Comparison of ENCODE assay signal across 1 cellular context in the genomic region with DNA sequence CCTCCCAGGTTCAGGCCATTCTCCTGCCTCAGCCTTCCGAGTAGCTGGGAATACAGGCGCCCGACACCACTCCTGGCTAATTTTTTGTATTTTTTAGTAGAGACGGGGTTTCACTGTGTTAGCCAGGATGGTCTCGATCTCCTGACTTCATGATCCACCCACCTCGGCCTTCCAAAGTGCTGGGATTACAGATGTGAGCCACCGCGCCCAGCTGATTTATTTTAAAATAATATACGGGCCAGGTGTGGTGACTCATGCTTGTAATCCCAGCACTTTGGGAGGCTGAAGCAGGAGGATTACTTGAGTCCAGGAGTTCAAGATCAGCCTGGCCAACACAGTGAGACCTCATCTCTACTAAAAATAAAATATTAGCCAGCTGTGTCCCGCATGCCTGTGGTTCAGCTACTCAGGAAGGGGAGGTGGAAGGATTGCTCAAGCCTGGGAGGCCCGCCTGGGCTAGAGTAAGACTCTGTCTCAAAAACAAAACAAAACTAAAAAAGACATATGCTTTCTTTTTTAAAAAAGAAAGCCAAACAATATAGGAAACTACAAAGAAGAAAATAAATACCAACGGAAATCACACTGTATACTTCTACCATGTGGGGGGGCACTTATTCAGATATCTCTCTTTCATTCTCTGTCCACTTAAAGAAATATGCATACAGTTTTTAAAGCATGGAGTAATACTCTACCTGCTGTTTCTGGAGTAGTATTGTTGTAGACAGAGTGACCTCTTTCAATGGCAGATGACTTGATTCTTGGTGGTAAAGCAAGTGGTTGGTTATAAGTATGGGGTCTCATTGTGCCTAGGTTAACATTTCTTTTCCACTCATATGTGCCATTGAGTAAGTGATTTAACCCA.
TF ChIP-seq lines count a peak whose summit lies in the region.

No MANE protein-coding gene starts in this region.

TF ChIP-seq in HepG2, 621 proteins besides CTCF, POLR2A, EP300 and RAD21 (continued from another document and continues in another):
- TF ChIP-seq, protein P1, sequence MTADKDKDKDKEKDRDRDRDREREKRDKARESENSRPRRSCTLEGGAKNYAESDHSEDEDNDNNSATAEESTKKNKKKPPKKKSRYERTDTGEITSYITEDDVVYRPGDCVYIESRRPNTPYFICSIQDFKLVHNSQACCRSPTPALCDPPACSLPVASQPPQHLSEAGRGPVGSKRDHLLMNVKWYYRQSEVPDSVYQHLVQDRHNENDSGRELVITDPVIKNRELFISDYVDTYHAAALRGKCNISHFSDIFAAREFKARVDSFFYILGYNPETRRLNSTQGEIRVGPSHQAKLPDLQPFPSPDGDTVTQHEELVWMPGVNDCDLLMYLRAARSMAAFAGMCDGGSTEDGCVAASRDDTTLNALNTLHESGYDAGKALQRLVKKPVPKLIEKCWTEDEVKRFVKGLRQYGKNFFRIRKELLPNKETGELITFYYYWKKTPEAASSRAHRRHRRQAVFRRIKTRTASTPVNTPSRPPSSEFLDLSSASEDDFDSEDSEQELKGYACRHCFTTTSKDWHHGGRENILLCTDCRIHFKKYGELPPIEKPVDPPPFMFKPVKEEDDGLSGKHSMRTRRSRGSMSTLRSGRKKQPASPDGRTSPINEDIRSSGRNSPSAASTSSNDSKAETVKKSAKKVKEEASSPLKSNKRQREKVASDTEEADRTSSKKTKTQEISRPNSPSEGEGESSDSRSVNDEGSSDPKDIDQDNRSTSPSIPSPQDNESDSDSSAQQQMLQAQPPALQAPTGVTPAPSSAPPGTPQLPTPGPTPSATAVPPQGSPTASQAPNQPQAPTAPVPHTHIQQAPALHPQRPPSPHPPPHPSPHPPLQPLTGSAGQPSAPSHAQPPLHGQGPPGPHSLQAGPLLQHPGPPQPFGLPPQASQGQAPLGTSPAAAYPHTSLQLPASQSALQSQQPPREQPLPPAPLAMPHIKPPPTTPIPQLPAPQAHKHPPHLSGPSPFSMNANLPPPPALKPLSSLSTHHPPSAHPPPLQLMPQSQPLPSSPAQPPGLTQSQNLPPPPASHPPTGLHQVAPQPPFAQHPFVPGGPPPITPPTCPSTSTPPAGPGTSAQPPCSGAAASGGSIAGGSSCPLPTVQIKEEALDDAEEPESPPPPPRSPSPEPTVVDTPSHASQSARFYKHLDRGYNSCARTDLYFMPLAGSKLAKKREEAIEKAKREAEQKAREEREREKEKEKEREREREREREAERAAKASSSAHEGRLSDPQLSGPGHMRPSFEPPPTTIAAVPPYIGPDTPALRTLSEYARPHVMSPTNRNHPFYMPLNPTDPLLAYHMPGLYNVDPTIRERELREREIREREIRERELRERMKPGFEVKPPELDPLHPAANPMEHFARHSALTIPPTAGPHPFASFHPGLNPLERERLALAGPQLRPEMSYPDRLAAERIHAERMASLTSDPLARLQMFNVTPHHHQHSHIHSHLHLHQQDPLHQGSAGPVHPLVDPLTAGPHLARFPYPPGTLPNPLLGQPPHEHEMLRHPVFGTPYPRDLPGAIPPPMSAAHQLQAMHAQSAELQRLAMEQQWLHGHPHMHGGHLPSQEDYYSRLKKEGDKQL (CRISPR knock-in tag; IDR thresholded peaks at IDR 0.05; ENCODE audit: low read depth), result no peak
- TF ChIP-seq ZNF441 (CRISPR knock-in tag; IDR thresholded peaks at IDR 0.05; ENCODE audit: borderline replicate concordance) (no peak), FOXK1 (CRISPR knock-in tag; IDR thresholded peaks at IDR 0.05; ENCODE audit: borderline replicate concordance, low read depth) (peak; percentile 26; the same call in 1 of the 2 replicates), MED1 (CRISPR knock-in tag; IDR thresholded peaks at IDR 0.05) (peak; percentile 72), ZNF781 (CRISPR knock-in tag; IDR thresholded peaks at IDR 0.05; ENCODE audit: borderline replicate concordance, not compliant biosample characterization) (peak; percentile 60), FOXM1 (CRISPR knock-in tag; IDR thresholded peaks at IDR 0.05) (no peak), FLYWCH1 (CRISPR knock-in tag; IDR thresholded peaks at IDR 0.05) (no peak), TAF1 (CRISPR knock-in tag; IDR thresholded peaks at IDR 0.05) (0 out of 2 replicates have a peak, but pooled peaks have one; percentile 8), MIER2 (CRISPR knock-in tag; IDR thresholded peaks at IDR 0.05) (peak; percentile 47; the same call in 1 of the 2 replicates), CC2D1A (CRISPR knock-in tag; IDR thresholded peaks at IDR 0.05) (0 out of 2 replicates have a peak, but pooled peaks have one; percentile 41), ZSCAN21 (CRISPR knock-in tag; IDR thresholded peaks at IDR 0.05; ENCODE audit: borderline replicate concordance) (no peak; the same call in 1 of the 2 replicates), PHB2 (IDR thresholded peaks at IDR 0.05; ENCODE audit: partially characterized antibody) (no peak), ZNF17 (CRISPR knock-in tag; IDR thresholded peaks at IDR 0.05) (no peak), DR1 (CRISPR knock-in tag; IDR thresholded peaks at IDR 0.05) (no peak), EZH2 (conservative IDR thresholded peaks at IDR 0.05; ENCODE audit: low read depth, low read length) (no peak), ZBTB7A (CRISPR knock-in tag; IDR thresholded peaks at IDR 0.05) (no peak), HES4 (CRISPR knock-in tag; IDR thresholded peaks at IDR 0.05; ENCODE audit: borderline replicate concordance) (no peak), ARHGAP35 (CRISPR knock-in tag; IDR thresholded peaks at IDR 0.05; ENCODE audit: borderline replicate concordance) (no peak)
- TF ChIP-seq, protein P2, sequence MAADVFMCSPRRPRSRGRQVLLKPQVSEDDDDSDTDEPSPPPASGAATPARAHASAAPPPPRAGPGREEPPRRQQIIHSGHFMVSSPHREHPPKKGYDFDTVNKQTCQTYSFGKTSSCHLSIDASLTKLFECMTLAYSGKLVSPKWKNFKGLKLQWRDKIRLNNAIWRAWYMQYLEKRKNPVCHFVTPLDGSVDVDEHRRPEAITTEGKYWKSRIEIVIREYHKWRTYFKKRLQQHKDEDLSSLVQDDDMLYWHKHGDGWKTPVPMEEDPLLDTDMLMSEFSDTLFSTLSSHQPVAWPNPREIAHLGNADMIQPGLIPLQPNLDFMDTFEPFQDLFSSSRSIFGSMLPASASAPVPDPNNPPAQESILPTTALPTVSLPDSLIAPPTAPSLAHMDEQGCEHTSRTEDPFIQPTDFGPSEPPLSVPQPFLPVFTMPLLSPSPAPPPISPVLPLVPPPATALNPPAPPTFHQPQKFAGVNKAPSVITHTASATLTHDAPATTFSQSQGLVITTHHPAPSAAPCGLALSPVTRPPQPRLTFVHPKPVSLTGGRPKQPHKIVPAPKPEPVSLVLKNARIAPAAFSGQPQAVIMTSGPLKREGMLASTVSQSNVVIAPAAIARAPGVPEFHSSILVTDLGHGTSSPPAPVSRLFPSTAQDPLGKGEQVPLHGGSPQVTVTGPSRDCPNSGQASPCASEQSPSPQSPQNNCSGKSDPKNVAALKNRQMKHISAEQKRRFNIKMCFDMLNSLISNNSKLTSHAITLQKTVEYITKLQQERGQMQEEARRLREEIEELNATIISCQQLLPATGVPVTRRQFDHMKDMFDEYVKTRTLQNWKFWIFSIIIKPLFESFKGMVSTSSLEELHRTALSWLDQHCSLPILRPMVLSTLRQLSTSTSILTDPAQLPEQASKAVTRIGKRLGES (CRISPR knock-in tag; IDR thresholded peaks at IDR 0.05; ENCODE audit: borderline replicate concordance), result peak; percentile 73; the same call in 1 of the 2 replicates
- TF ChIP-seq, protein P3, sequence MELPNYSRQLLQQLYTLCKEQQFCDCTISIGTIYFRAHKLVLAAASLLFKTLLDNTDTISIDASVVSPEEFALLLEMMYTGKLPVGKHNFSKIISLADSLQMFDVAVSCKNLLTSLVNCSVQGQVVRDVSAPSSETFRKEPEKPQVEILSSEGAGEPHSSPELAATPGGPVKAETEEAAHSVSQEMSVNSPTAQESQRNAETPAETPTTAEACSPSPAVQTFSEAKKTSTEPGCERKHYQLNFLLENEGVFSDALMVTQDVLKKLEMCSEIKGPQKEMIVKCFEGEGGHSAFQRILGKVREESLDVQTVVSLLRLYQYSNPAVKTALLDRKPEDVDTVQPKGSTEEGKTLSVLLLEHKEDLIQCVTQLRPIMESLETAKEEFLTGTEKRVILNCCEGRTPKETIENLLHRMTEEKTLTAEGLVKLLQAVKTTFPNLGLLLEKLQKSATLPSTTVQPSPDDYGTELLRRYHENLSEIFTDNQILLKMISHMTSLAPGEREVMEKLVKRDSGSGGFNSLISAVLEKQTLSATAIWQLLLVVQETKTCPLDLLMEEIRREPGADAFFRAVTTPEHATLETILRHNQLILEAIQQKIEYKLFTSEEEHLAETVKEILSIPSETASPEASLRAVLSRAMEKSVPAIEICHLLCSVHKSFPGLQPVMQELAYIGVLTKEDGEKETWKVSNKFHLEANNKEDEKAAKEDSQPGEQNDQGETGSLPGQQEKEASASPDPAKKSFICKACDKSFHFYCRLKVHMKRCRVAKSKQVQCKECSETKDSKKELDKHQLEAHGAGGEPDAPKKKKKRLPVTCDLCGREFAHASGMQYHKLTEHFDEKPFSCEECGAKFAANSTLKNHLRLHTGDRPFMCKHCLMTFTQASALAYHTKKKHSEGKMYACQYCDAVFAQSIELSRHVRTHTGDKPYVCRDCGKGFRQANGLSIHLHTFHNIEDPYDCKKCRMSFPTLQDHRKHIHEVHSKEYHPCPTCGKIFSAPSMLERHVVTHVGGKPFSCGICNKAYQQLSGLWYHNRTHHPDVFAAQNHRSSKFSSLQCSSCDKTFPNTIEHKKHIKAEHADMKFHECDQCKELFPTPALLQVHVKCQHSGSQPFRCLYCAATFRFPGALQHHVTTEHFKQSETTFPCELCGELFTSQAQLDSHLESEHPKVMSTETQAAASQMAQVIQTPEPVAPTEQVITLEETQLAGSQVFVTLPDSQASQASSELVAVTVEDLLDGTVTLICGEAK (IDR thresholded peaks at IDR 0.05), result no peak
- TF ChIP-seq, protein P3 (CRISPR knock-in tag; IDR thresholded peaks at IDR 0.05), result no peak
- TF ChIP-seq, protein P4, sequence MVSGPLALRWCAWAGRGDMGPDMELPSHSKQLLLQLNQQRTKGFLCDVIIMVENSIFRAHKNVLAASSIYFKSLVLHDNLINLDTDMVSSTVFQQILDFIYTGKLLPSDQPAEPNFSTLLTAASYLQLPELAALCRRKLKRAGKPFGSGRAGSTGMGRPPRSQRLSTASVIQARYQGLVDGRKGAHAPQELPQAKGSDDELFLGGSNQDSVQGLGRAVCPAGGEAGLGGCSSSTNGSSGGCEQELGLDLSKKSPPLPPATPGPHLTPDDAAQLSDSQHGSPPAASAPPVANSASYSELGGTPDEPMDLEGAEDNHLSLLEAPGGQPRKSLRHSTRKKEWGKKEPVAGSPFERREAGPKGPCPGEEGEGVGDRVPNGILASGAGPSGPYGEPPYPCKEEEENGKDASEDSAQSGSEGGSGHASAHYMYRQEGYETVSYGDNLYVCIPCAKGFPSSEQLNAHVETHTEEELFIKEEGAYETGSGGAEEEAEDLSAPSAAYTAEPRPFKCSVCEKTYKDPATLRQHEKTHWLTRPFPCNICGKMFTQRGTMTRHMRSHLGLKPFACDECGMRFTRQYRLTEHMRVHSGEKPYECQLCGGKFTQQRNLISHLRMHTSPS (CRISPR knock-in tag; IDR thresholded peaks at IDR 0.05; ENCODE audit: low read depth), result no peak
- TF ChIP-seq, protein P5, sequence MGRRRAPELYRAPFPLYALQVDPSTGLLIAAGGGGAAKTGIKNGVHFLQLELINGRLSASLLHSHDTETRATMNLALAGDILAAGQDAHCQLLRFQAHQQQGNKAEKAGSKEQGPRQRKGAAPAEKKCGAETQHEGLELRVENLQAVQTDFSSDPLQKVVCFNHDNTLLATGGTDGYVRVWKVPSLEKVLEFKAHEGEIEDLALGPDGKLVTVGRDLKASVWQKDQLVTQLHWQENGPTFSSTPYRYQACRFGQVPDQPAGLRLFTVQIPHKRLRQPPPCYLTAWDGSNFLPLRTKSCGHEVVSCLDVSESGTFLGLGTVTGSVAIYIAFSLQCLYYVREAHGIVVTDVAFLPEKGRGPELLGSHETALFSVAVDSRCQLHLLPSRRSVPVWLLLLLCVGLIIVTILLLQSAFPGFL (CRISPR knock-in tag; IDR thresholded peaks at IDR 0.05), result no peak
- TF ChIP-seq, protein P6, sequence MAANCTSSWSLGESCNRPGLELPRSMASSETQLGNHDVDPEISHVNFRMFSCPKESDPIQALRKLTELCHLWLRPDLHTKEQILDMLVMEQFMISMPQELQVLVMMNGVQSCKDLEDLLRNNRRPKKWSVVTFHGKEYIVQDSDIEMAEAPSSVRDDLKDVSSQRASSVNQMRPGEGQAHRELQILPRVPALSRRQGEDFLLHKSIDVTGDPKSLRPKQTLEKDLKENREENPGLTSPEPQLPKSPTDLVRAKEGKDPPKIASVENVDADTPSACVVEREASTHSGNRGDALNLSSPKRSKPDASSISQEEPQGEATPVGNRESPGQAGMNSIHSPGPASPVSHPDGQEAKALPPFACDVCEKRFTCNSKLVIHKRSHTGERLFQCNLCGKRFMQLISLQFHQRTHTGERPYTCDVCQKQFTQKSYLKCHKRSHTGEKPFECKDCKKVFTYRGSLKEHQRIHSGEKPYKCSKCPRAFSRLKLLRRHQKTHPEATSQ (CRISPR knock-in tag; IDR thresholded peaks at IDR 0.05; ENCODE audit: borderline replicate concordance), result peak; percentile 90; the same call in 1 of the 2 replicates
- TF ChIP-seq, protein P7, sequence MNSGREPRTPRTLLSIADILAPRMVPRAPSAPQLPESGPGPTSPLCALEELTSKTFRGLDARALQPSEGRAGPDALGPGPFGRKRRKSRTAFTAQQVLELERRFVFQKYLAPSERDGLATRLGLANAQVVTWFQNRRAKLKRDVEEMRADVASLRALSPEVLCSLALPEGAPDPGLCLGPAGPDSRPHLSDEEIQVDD (CRISPR knock-in tag; IDR thresholded peaks at IDR 0.05; ENCODE audit: borderline replicate concordance), result no peak
